Comparison of ENCODE assay signal across 20 cellular contexts in the genomic region with DNA sequence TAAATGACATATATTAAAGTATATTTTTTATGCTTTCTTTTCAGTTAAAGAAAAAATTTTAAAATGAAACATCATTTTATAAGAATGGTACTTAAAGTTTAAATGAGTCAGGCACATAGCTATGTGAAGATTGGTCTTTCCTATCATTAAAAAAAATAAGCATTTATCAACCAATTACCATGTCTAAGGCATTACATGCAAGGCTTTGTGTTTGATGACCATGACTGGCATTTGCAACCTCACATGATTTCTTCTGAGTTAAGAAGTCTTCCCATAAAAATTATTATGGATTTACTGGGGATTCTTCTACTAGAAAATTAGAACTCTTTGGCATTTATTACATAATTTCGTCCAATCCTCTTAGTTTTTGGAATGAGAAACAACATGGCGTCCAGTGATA.
"Had no signal": no experiment of that assay in that cellular context is flagged by ENCODE, and none has a peak within 500 bp of the region (broad histone marks: within the 10 kb centered on the region; RNA-seq: fewer than 3 reads in every experiment).

No MANE protein-coding gene starts in this region.

- H3K27me3 Mint-ChIP-seq: activated CD4-positive, alpha-beta memory T cell treated with anti-CD3 and anti-CD28 coated beads, Interleukin-2, amount 10 ng/mL, durations not matched to agents 7 days and 5 days; activated naive CD4-positive, alpha-beta T cell treated with anti-CD3 and anti-CD28 coated beads, Interleukin-2, amount 10 ng/mL, durations not matched to agents 7 days and 5 days; brain; stimulated activated naive CD8-positive, alpha-beta T cell treated with anti-CD3 and anti-CD28 coated beads, Interleukin-15, amount 100 ng/mL, for 72 hours; T-helper 17 cell had no signal

- H2AFZ ChIP-seq: hepatocyte had no signal

- H3K79me2 ChIP-seq: hepatocyte had no signal

- H3K4me2 ChIP-seq: hepatocyte had no signal

- H3K4me3 Mint-ChIP-seq: activated CD4-positive, alpha-beta memory T cell treated with anti-CD3 and anti-CD28 coated beads, Interleukin-2, amount 10 ng/mL, durations not matched to agents 7 days and 5 days; activated naive CD4-positive, alpha-beta T cell treated with anti-CD3 and anti-CD28 coated beads, Interleukin-2, amount 10 ng/mL, durations not matched to agents 7 days and 5 days; brain; natural killer cell; stimulated activated effector memory CD8-positive, alpha-beta T cell treated with anti-CD3 and anti-CD28 coated beads, Interleukin-12 subunit alpha, Interleukin-12 subunit beta, amount 100 ng/mL, for 72 hours; stimulated activated naive CD8-positive, alpha-beta T cell treated with anti-CD3 and anti-CD28 coated beads, Interleukin-15, amount 100 ng/mL, for 72 hours; T-helper 17 cell had no signal

- H3K4me3 ChIP-seq: hepatocyte, ovary, psoas muscle, right atrium auricular region, tibial artery had no signal

- H3K9me3 Mint-ChIP-seq: activated CD4-positive, alpha-beta memory T cell treated with anti-CD3 and anti-CD28 coated beads, Interleukin-2, amount 10 ng/mL, durations not matched to agents 7 days and 5 days; activated naive CD4-positive, alpha-beta T cell treated with anti-CD3 and anti-CD28 coated beads, Interleukin-2, amount 10 ng/mL, durations not matched to agents 7 days and 5 days; brain had no signal

- ATAC-seq: left ventricle myocardium superior; natural killer cell; psoas muscle; stimulated activated effector memory CD8-positive, alpha-beta T cell treated with anti-CD3 and anti-CD28 coated beads, Interleukin-12 subunit alpha, Interleukin-12 subunit beta, amount 100 ng/mL, for 72 hours; stimulated activated naive CD8-positive, alpha-beta T cell treated with anti-CD3 and anti-CD28 coated beads, Interleukin-15, amount 100 ng/mL, for 72 hours; T-helper 17 cell had no signal

- H3K9me3 ChIP-seq: ovary, psoas muscle, right atrium auricular region, tibial artery had no signal

- H3K27ac Mint-ChIP-seq: activated CD4-positive, alpha-beta memory T cell treated with anti-CD3 and anti-CD28 coated beads, Interleukin-2, amount 10 ng/mL, durations not matched to agents 7 days and 5 days; activated naive CD4-positive, alpha-beta T cell treated with anti-CD3 and anti-CD28 coated beads, Interleukin-2, amount 10 ng/mL, durations not matched to agents 7 days and 5 days; brain; natural killer cell; stimulated activated effector memory CD8-positive, alpha-beta T cell treated with anti-CD3 and anti-CD28 coated beads, Interleukin-12 subunit alpha, Interleukin-12 subunit beta, amount 100 ng/mL, for 72 hours; stimulated activated naive CD8-positive, alpha-beta T cell treated with anti-CD3 and anti-CD28 coated beads, Interleukin-15, amount 100 ng/mL, for 72 hours; T-helper 17 cell had no signal

- H3K27me3 ChIP-seq: hepatocyte, ovary, right atrium auricular region, tibial artery had no signal

- H3K27ac ChIP-seq: hepatocyte, ovary, psoas muscle, right atrium auricular region, tibial artery had no signal

- H3K4me1 Mint-ChIP-seq: activated CD4-positive, alpha-beta memory T cell treated with anti-CD3 and anti-CD28 coated beads, Interleukin-2, amount 10 ng/mL, durations not matched to agents 7 days and 5 days; activated naive CD4-positive, alpha-beta T cell treated with anti-CD3 and anti-CD28 coated beads, Interleukin-2, amount 10 ng/mL, durations not matched to agents 7 days and 5 days; natural killer cell; stimulated activated effector memory CD8-positive, alpha-beta T cell treated with anti-CD3 and anti-CD28 coated beads, Interleukin-12 subunit alpha, Interleukin-12 subunit beta, amount 100 ng/mL, for 72 hours; stimulated activated naive CD8-positive, alpha-beta T cell treated with anti-CD3 and anti-CD28 coated beads, Interleukin-15, amount 100 ng/mL, for 72 hours; T-helper 17 cell had no signal

- H3K4me1 ChIP-seq: right atrium auricular region, tibial artery had no signal

- DNase-seq: activated CD4-positive, alpha-beta memory T cell treated with anti-CD3 and anti-CD28 coated beads, Interleukin-2, amount 10 ng/mL, durations not matched to agents 7 days and 5 days; activated CD4-positive, alpha-beta T cell treated with anti-CD3 and anti-CD28 coated beads for 48 hours; activated effector memory CD4-positive, alpha-beta T cell treated with anti-CD3 and anti-CD28 coated beads, Interleukin-2, amount 50 U/mL, for 16 hours; activated naive CD4-positive, alpha-beta T cell treated with anti-CD3 and anti-CD28 coated beads, Interleukin-2, amount 10 ng/mL, durations not matched to agents 7 days and 5 days; activated T-cell treated with anti-CD3 and anti-CD28 coated beads for 4 hours; left ventricle myocardium superior; mammary epithelial cell; midbrain; natural killer cell; ovary; psoas muscle; stimulated activated CD4-positive, alpha-beta T cell treated with anti-CD3 and anti-CD28 coated beads, Interleukin-12 subunit alpha, Interleukin-12 subunit beta, amount 100 ng/mL, for 4 hours; stimulated activated CD4-positive, alpha-beta T cell treated with anti-CD3 and anti-CD28 coated beads, Interleukin-1b, Interleukin-23, amount 100 ng/mL, for 48 hours; stimulated activated naive CD8-positive, alpha-beta T cell treated with anti-CD3 and anti-CD28 coated beads, Interleukin-15, amount 100 ng/mL, for 72 hours; T-helper 17 cell; tibial artery had no signal

- H3K36me3 ChIP-seq: ovary, right atrium auricular region, tibial artery had no signal

- H3K36me3 Mint-ChIP-seq: activated naive CD4-positive, alpha-beta T cell treated with anti-CD3 and anti-CD28 coated beads, Interleukin-2, amount 10 ng/mL, durations not matched to agents 7 days and 5 days; natural killer cell; stimulated activated effector memory CD8-positive, alpha-beta T cell treated with anti-CD3 and anti-CD28 coated beads, Interleukin-12 subunit alpha, Interleukin-12 subunit beta, amount 100 ng/mL, for 72 hours had no signal
